9 cellular contexts compared by ENCODE assay signal in genomic region chr1:21909787-21910503, GRCh38. TPM values are rescaled to one million over a fixed set of nuclear protein-coding genes. Genes with fewer than 3 reads are reported as not detected.
DNase-seq lines count a peak whose midpoint lies in the region; ATAC-seq and TF ChIP-seq lines count a peak whose summit lies in the region.
"Had no signal": no experiment of that assay in that cellular context is flagged by ENCODE, and none has a peak within 500 bp of the region (broad histone marks: within the 10 kb centered on the region; RNA-seq: fewer than 3 reads in every experiment).

No MANE protein-coding gene starts in this region.

- no peaks in the 10 kb centered on the region for H3K9me3 Mint-ChIP-seq in GM23338
- no peaks in the 10 kb centered on the region for H3K9me3 Mint-ChIP-seq in activated CD8-positive, alpha-beta memory T cell treated with anti-CD3 and anti-CD28 coated beads, Interleukin-2, amount 10 ng/mL, durations not matched to agents 7 days and 5 days (ENCODE audit: low read depth)
- H3K9me3 Mint-ChIP-seq: natural killer cell treated with Interleukin-12 subunit alpha and Interleukin-12 subunit beta and Interleukin-15 and Interleukin-18, amount 100 ng/mL, for 72 hours had no signal

- 0 out of 2 replicates have a peak, but pooled peaks cover 2% of the 10 kb centered on the region for H3F3A ChIP-seq in GM23338 (replicated peaks; ENCODE audit: low read depth)

- intact Hi-C loops in heart left ventricle (cut with DNase I): loop anchor here in 2 of 10 donors (2.0 kb wide), 2 partner anchors 15 to 23 kb away; no protein-coding TSS in a partner anchor
- intact Hi-C loops in spleen (cut with DNase I; ENCODE audit: low total_unique reads): no loop called here

- H3K4me2 ChIP-seq in GM23338: peak overlapping the region; percentile 57

- H3K9me3 ChIP-seq in heart left ventricle (no peaks in the 10 kb centered on the region), spleen (no peaks in the 10 kb centered on the region)

- WGBS in heart left ventricle, 4 donors: 6 to 12% (median 9%) methylated on average over 7 to 9 of the region's 9 CpGs
- 14 to 22% (median 16%) methylated on average over 6 to 9 of the region's 9 CpGs for WGBS in spleen, 5 donors

- peaks cover 8% of the 10 kb centered on the region; the same call in 1 of the 2 replicates for H4K20me1 ChIP-seq in GM23338 (replicated peaks; ENCODE audit: insufficient read depth)

- peaks cover 2% of the 10 kb centered on the region for H3K27me3 Mint-ChIP-seq in GM23338 (ENCODE audit: insufficient read depth, low read depth, poor library complexity)
- H3K27me3 Mint-ChIP-seq in activated CD8-positive, alpha-beta memory T cell treated with anti-CD3 and anti-CD28 coated beads, Interleukin-2, amount 10 ng/mL, durations not matched to agents 7 days and 5 days: no peaks in the 10 kb centered on the region

- peak; percentile 48 for ATAC-seq in GM23338
- ATAC-seq in activated CD8-positive, alpha-beta memory T cell treated with anti-CD3 and anti-CD28 coated beads, Interleukin-2, amount 10 ng/mL, durations not matched to agents 7 days and 5 days: peak; percentile 24
- peak; percentile 43 to 69 (median 54) for ATAC-seq in heart left ventricle
- no peak for ATAC-seq in GM19463 (IDR thresholded peaks at IDR 0.05; ENCODE audit: unreplicated experiment)
- ATAC-seq in HG03097 (IDR thresholded peaks at IDR 0.05; ENCODE audit: low FRiP score, unreplicated experiment): no peak

- H3K4me3 ChIP-seq in GM23338: no peak overlapping the region
- no peak overlapping the region for H3K4me3 ChIP-seq in heart left ventricle
- no peak overlapping the region for H3K4me3 ChIP-seq in spleen

- peak overlapping the region; percentile 89 for H3K27ac Mint-ChIP-seq in GM23338
- H3K27ac Mint-ChIP-seq in activated CD8-positive, alpha-beta memory T cell treated with anti-CD3 and anti-CD28 coated beads, Interleukin-2, amount 10 ng/mL, durations not matched to agents 7 days and 5 days: no peak overlapping the region
- H3K27ac Mint-ChIP-seq: natural killer cell treated with Interleukin-12 subunit alpha and Interleukin-12 subunit beta and Interleukin-15 and Interleukin-18, amount 100 ng/mL, for 72 hours had no signal

- H3K4me3 Mint-ChIP-seq in GM23338: no peak overlapping the region; the same call in 2 of the 3 replicates
- H3K4me3 Mint-ChIP-seq in activated CD8-positive, alpha-beta memory T cell treated with anti-CD3 and anti-CD28 coated beads, Interleukin-2, amount 10 ng/mL, durations not matched to agents 7 days and 5 days: no peak overlapping the region
- H3K4me3 Mint-ChIP-seq: natural killer cell treated with Interleukin-12 subunit alpha and Interleukin-12 subunit beta and Interleukin-15 and Interleukin-18, amount 100 ng/mL, for 72 hours had no signal

- H3K36me3 Mint-ChIP-seq in GM23338 (ENCODE audit: low read depth): no peaks in the 10 kb centered on the region; the same call in 2 of the 3 replicates
- no peaks in the 10 kb centered on the region for H3K36me3 Mint-ChIP-seq in activated CD8-positive, alpha-beta memory T cell treated with anti-CD3 and anti-CD28 coated beads, Interleukin-2, amount 10 ng/mL, durations not matched to agents 7 days and 5 days
- H3K36me3 Mint-ChIP-seq: natural killer cell treated with Interleukin-12 subunit alpha and Interleukin-12 subunit beta and Interleukin-15 and Interleukin-18, amount 100 ng/mL, for 72 hours had no signal

- H3K4me1 ChIP-seq in GM23338 (ENCODE audit: insufficient read depth) (peaks cover 34% of the 10 kb centered on the region), heart left ventricle (peaks cover 38 to 100% (median 98%) of the 10 kb centered on the region in 12 donors), spleen (peaks cover 27 to 100% (median 73%) of the 10 kb centered on the region in 6 donors)

- H3K9me2 ChIP-seq in GM23338 (ENCODE audit: insufficient read depth): no peaks in the 10 kb centered on the region

- H3K4me1 Mint-ChIP-seq in GM23338: peaks cover 50% of the 10 kb centered on the region
- H3K4me1 Mint-ChIP-seq in activated CD8-positive, alpha-beta memory T cell treated with anti-CD3 and anti-CD28 coated beads, Interleukin-2, amount 10 ng/mL, durations not matched to agents 7 days and 5 days: peaks cover 13% of the 10 kb centered on the region

- TF ChIP-seq POLR2A in heart left ventricle (IDR thresholded peaks at IDR 0.05): peak in 1 of 2 donors; percentile 28
- TF ChIP-seq POLR2A in spleen (IDR thresholded peaks at IDR 0.05): no peak

- H3K27ac ChIP-seq in GM23338 (ENCODE audit: low read depth) (peak overlapping the region; percentile 93), heart left ventricle (peak overlapping the region; percentile 75 to 98 (median 89)), spleen (peak overlapping the region in 7 of 8 donors; percentile 54 to 80 (median 77))

- H2AFZ ChIP-seq in GM23338: no peak overlapping the region

- H3K27me3 ChIP-seq in GM23338 (ENCODE audit: insufficient read depth) (no peaks in the 10 kb centered on the region), heart left ventricle (no peaks in the 10 kb centered on the region), spleen (replicated peaks in 1 of 7) (no peaks in the 10 kb centered on the region)

- CTCF ChIA-PET in activated CD8-positive, alpha-beta memory T cell treated with anti-CD3 and anti-CD28 coated beads, Interleukin-2, amount 10 ng/mL, durations not matched to agents 7 days and 5 days (lab: Charles Lee): no interaction called here

- TF ChIP-seq CTCF in GM23338 (conservative IDR thresholded peaks at IDR 0.05; ENCODE audit: low read depth in 2 of 2) (no peak), heart left ventricle (IDR thresholded peaks at IDR 0.05) (no peak), spleen (IDR thresholded peaks at IDR 0.05 in 8 of 11, conservative IDR thresholded peaks at IDR 0.05 in 3 of 11) (no peak)

- 0 out of 2 replicates have a peak, but pooled peaks cover 10% of the 10 kb centered on the region for H3K79me2 ChIP-seq in GM23338 (replicated peaks; ENCODE audit: insufficient read depth)

- H3K36me3 ChIP-seq in GM23338 (ENCODE audit: insufficient read depth) (no peaks in the 10 kb centered on the region), heart left ventricle (peaks cover 0 to 25% (median 0%) of the 10 kb centered on the region in 9 donors), spleen (no peaks in the 10 kb centered on the region)

- DNase-seq in GM23338 (ENCODE audit: low spot score): peak; percentile 53
- no peak for DNase-seq in activated CD8-positive, alpha-beta memory T cell treated with anti-CD3 and anti-CD28 coated beads, Interleukin-2, amount 10 ng/mL, durations not matched to agents 7 days and 5 days
- peak; percentile 84 to 90 (median 87) for DNase-seq in heart left ventricle
- no peak for DNase-seq in spleen
- no peak for DNase-seq in cerebellum (ENCODE audit: low spot score)
- DNase-seq in NCI-H2107 treated with DMSO at 0.1 percent for 48 hours (lab: John Stamatoyannopoulos, UW; ENCODE audit: unreplicated experiment): no peak

TF ChIP-seq in GM23338, 12 proteins besides CTCF, POLR2A, EP300 and RAD21 (continues in another document):
- TF ChIP-seq CREB1 (CRISPR knock-in tag; IDR thresholded peaks at IDR 0.05; ENCODE audit: low read depth) (no peak), EZH2 (IDR thresholded peaks at IDR 0.05; ENCODE audit: low read depth, unreplicated experiment) (no peak)
- TF ChIP-seq, protein P1, sequence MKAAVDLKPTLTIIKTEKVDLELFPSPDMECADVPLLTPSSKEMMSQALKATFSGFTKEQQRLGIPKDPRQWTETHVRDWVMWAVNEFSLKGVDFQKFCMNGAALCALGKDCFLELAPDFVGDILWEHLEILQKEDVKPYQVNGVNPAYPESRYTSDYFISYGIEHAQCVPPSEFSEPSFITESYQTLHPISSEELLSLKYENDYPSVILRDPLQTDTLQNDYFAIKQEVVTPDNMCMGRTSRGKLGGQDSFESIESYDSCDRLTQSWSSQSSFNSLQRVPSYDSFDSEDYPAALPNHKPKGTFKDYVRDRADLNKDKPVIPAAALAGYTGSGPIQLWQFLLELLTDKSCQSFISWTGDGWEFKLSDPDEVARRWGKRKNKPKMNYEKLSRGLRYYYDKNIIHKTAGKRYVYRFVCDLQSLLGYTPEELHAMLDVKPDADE (IDR thresholded peaks at IDR 0.05): no peak

RNA-seq across cellular contexts. Expression of gene HSPG2, which starts 27.2 kb away (rescaled TPM):
- 47.8 and 70.8 TPM in 2 replicates for total RNA-seq in GM23338 (2014; rRNA removed; shearing (Covaris generic))
- polyA plus RNA-seq in GM23338 (2016; fragmentation: Nextera tagmentation; extraction: Ambion mirVana) (13.3 and 14.9 TPM in 2 replicates), heart left ventricle (100 to 1,000 TPM; 164 to 315 TPM), spleen (10 to 100 TPM; 14.4 to 63.5 (median 15.0) TPM)
- 1 to 10 TPM; 1.0 to 2.5 TPM for total RNA-seq in activated CD8-positive, alpha-beta memory T cell treated with anti-CD3 and anti-CD28 coated beads, Interleukin-2, amount 10 ng/mL, durations not matched to agents 7 days and 5 days
- total RNA-seq in heart left ventricle (100 to 1,000 TPM; 202 to 608 (median 304) TPM), spleen (100 to 1,000 TPM in 6 of 7 donors, 10 to 100 TPM in 1; 69.7 to 395 (median 178) TPM), cerebellum (16.1 TPM)

Comparison
In these comparisons a context has a peak if more than half of its experiments do, and no peak if none do; other contexts are left out.
1. ATAC-seq: peak in GM23338 (single experiment), activated CD8-positive, alpha-beta memory T cell treated with anti-CD3 and anti-CD28 coated beads, Interleukin-2, amount 10 ng/mL, durations not matched to agents 7 days and 5 days (single experiment) and heart left ventricle (4 of 4); none in GM19463 (single experiment) and HG03097 (single experiment).
2. DNase-seq: peak in GM23338 (single experiment) and heart left ventricle (5 of 5); none in activated CD8-positive, alpha-beta memory T cell treated with anti-CD3 and anti-CD28 coated beads, Interleukin-2, amount 10 ng/mL, durations not matched to agents 7 days and 5 days (single experiment), spleen (single experiment), cerebellum (single experiment) and NCI-H2107 treated with DMSO at 0.1 percent for 48 hours (single experiment).
3. Peak in every context shown above with its lines, with median percentiles within 50 percentile points of each other: H3K27ac ChIP-seq.